ENCODE assay signal across 11 cellular contexts in genomic region chr6:26034901-26035300, GRCh38. TPM values are rescaled to one million over a fixed set of nuclear protein-coding genes. Genes with fewer than 3 reads are reported as not detected.
DNase-seq lines count a peak whose midpoint lies in the region; TF ChIP-seq lines count a peak whose summit lies in the region.
"Had no signal": no experiment of that assay in that cellular context is flagged by ENCODE, and none has a peak within 500 bp of the region (broad histone marks: within the 10 kb centered on the region; RNA-seq: fewer than 3 reads in every experiment).

No MANE protein-coding gene starts in this region.

- H3K9me3 ChIP-seq in KOPT-K1 (ENCODE audit: insufficient read depth, low read length, poor library complexity, severe bottlenecking) (no peaks in the 10 kb centered on the region), ascending aorta (no peaks in the 10 kb centered on the region), neural progenitor cell (ENCODE audit: low read depth) (no peaks in the 10 kb centered on the region)
- H3K9me3 ChIP-seq: upper lobe of right lung had no signal

- intact Hi-C loops in ascending aorta (cut with DNase I): loop anchor here (5.0 kb wide), 1 partner anchor 162 kb away; a partner anchor contains a TSS

- no peaks in the 10 kb centered on the region for H3K36me3 Mint-ChIP-seq in T-helper 1 cell treated with Interleukin-12 subunit alpha and Interleukin-12 subunit beta and Interleukin-4 antibody, amounts not matched to agents 30 μg/mL and 1 μg/mL, for 36 hours (ENCODE audit: low read depth)
- H3K36me3 Mint-ChIP-seq in neural progenitor cell: no peaks in the 10 kb centered on the region

- peaks cover 5% of the 10 kb centered on the region for H3K79me2 ChIP-seq in neural progenitor cell (ENCODE audit: low read depth)

- H4K20me1 ChIP-seq in neural progenitor cell (ENCODE audit: low read depth): no peaks in the 10 kb centered on the region

- H3K36me3 ChIP-seq in KOPT-K1 (ENCODE audit: insufficient read depth, low read length): no peaks in the 10 kb centered on the region
- H3K36me3 ChIP-seq in ascending aorta: no peaks in the 10 kb centered on the region
- H3K36me3 ChIP-seq in neural progenitor cell: no peaks in the 10 kb centered on the region
- no peaks in the 10 kb centered on the region for H3K36me3 ChIP-seq in H7 (replicated peaks; ENCODE audit: control insufficient read depth, insufficient read depth, low read length)
- H3K36me3 ChIP-seq: upper lobe of right lung had no signal

- H3K4me3 ChIP-seq in ascending aorta (no peak overlapping the region), neural progenitor cell (no peak overlapping the region), H7 (ENCODE audit: insufficient read depth, low read depth, low read length) (no peak overlapping the region)
- H3K4me3 ChIP-seq: upper lobe of right lung had no signal

- H3K9ac ChIP-seq in neural progenitor cell: no peak overlapping the region

- H3K27me3 Mint-ChIP-seq in T-helper 1 cell treated with Interleukin-12 subunit alpha and Interleukin-12 subunit beta and Interleukin-4 antibody, amounts not matched to agents 30 μg/mL and 1 μg/mL, for 36 hours (ENCODE audit: low read depth): no peaks in the 10 kb centered on the region
- H3K27me3 Mint-ChIP-seq in neural progenitor cell (ENCODE audit: insufficient read depth, low read depth): peaks cover 8% of the 10 kb centered on the region

- peaks cover 50% of the 10 kb centered on the region for H3F3A ChIP-seq in neural progenitor cell (ENCODE audit: low read depth)

- H2AFZ ChIP-seq in neural progenitor cell (replicated peaks): no peak overlapping the region

- peak overlapping the region; percentile 99 for H3K27ac ChIP-seq in KOPT-K1 (ENCODE audit: low read depth, low read length, poor library complexity, severe bottlenecking)
- peak overlapping the region; percentile 92 to 96 for H3K27ac ChIP-seq in ascending aorta
- peak overlapping the region; percentile 66 for H3K27ac ChIP-seq in neural progenitor cell
- H3K27ac ChIP-seq: upper lobe of right lung had no signal

- H3K9me3 Mint-ChIP-seq in T-helper 1 cell treated with Interleukin-12 subunit alpha and Interleukin-12 subunit beta and Interleukin-4 antibody, amounts not matched to agents 30 μg/mL and 1 μg/mL, for 36 hours: no peaks in the 10 kb centered on the region
- no peaks in the 10 kb centered on the region for H3K9me3 Mint-ChIP-seq in neural progenitor cell

- DNase-seq in T-helper 1 cell: no peak
- DNase-seq in ascending aorta (ENCODE audit: low spot score in 2 of 2): no peak
- no peak for DNase-seq in neural progenitor cell (ENCODE audit: low spot score)
- no peak for DNase-seq in A172 (ENCODE audit: low spot score)
- no peak for DNase-seq in activated CD4-positive, alpha-beta T cell treated with anti-CD3 and anti-CD28 coated beads, Interleukin-2, amount 50 U/mL, for 4 hours
- DNase-seq in H7: no peak
- DNase-seq: foreskin fibroblast, NCI-H1105, upper lobe of right lung had no signal

- H3K4me1 Mint-ChIP-seq in T-helper 1 cell treated with Interleukin-12 subunit alpha and Interleukin-12 subunit beta and Interleukin-4 antibody, amounts not matched to agents 30 μg/mL and 1 μg/mL, for 36 hours (ENCODE audit: low read depth): peaks cover 48% of the 10 kb centered on the region
- peaks cover 36% of the 10 kb centered on the region for H3K4me1 Mint-ChIP-seq in neural progenitor cell

- peak overlapping the region; percentile 76 for H3K27ac Mint-ChIP-seq in T-helper 1 cell treated with Interleukin-12 subunit alpha and Interleukin-12 subunit beta and Interleukin-4 antibody, amounts not matched to agents 30 μg/mL and 1 μg/mL, for 36 hours
- peak overlapping the region; percentile 64 for H3K27ac Mint-ChIP-seq in neural progenitor cell

- H3K4me1 ChIP-seq in ascending aorta: peaks cover 5 to 13% of the 10 kb centered on the region in 2 donors
- H3K4me1 ChIP-seq in neural progenitor cell: peaks cover 21% of the 10 kb centered on the region

- H3K27me3 ChIP-seq in ascending aorta (no peaks in the 10 kb centered on the region), neural progenitor cell (no peaks in the 10 kb centered on the region), H7 (ENCODE audit: control insufficient read depth, insufficient read depth, low read length) (no peaks in the 10 kb centered on the region)
- H3K27me3 ChIP-seq: upper lobe of right lung had no signal

- no peak for TF ChIP-seq CTCF in ascending aorta (IDR thresholded peaks at IDR 0.05)
- no peak for TF ChIP-seq CTCF in neural progenitor cell (IDR thresholded peaks at IDR 0.05)

- peak overlapping the region; percentile 84 for H3K4me3 Mint-ChIP-seq in T-helper 1 cell treated with Interleukin-12 subunit alpha and Interleukin-12 subunit beta and Interleukin-4 antibody, amounts not matched to agents 30 μg/mL and 1 μg/mL, for 36 hours
- peak overlapping the region; percentile 95 for H3K4me3 Mint-ChIP-seq in neural progenitor cell

- peak overlapping the region; percentile 91 for H3K4me2 ChIP-seq in neural progenitor cell

RNA-seq across cellular contexts. Expression of gene HFE, which starts 52.3 kb away (rescaled TPM):
- total RNA-seq in ascending aorta (2.6 TPM), neural progenitor cell (ENCODE audit: low replicate concordance) (0.43 and 1.5 TPM in 2 replicates)
- 15.6 and 17.0 TPM in 2 replicates for total RNA-seq in A172 (2014; rRNA removed; shearing (Covaris generic))
- total RNA-seq in H7 (2014; rRNA removed; shearing (Covaris generic)): 0.38 and 0.81 TPM in 2 replicates
